Comparison of ENCODE assay signal across 16 cellular contexts in genomic region chr12:76690916-76691700, GRCh38.
A peak's percentile ranks its signal among the peaks of the same experiment; 100 is the strongest.
DNase-seq lines count a peak whose midpoint lies in the region; ATAC-seq and TF ChIP-seq lines count a peak whose summit lies in the region.
"Had no signal": no experiment of that assay in that cellular context is flagged by ENCODE, and none has a peak within 500 bp of the region (broad histone marks: within the 10 kb centered on the region; RNA-seq: fewer than 3 reads in every experiment).

No MANE protein-coding gene starts in this region.

- peak overlapping the region; percentile 55 for H3K27ac ChIP-seq in SK-N-MC
- no peak overlapping the region for H3K27ac ChIP-seq in trophoblast cell (ENCODE audit: low read depth, low read length)
- H3K27ac ChIP-seq in colonic mucosa, result no peak overlapping the region
- H3K27ac ChIP-seq in gastroesophageal sphincter, result no peak overlapping the region
- H3K27ac ChIP-seq: A549 had no signal

- H3K36me3 ChIP-seq in SK-N-MC (ENCODE audit: insufficient read depth, low read length) (no peaks in the 10 kb centered on the region), trophoblast cell (ENCODE audit: control insufficient read depth in 1 of 2, insufficient read depth in 2 of 2, low read length in 2 of 2) (no peaks in the 10 kb centered on the region), colonic mucosa (no peaks in the 10 kb centered on the region), gastroesophageal sphincter (no peaks in the 10 kb centered on the region)
- H3K36me3 ChIP-seq: BE2C, HAP-1 had no signal

- H3K4me3 ChIP-seq in AG10803 (ENCODE audit: low read length), result no peak overlapping the region
- H3K4me3 ChIP-seq in SK-N-MC, result peak overlapping the region; percentile 13; the same call in 1 of the 2 replicates
- H3K4me3 ChIP-seq in trophoblast cell (ENCODE audit: low read depth, low read length), result no peak overlapping the region
- no peak overlapping the region for H3K4me3 ChIP-seq in colonic mucosa
- no peak overlapping the region for H3K4me3 ChIP-seq in gastroesophageal sphincter
- H3K4me3 ChIP-seq: A549, HAP-1 had no signal

- H3K27me3 ChIP-seq in trophoblast cell (ENCODE audit: insufficient read depth, low read length) (no peaks in the 10 kb centered on the region), colonic mucosa (no peaks in the 10 kb centered on the region), gastroesophageal sphincter (no peaks in the 10 kb centered on the region)
- H3K27me3 ChIP-seq: BE2C had no signal

- H2AFZ ChIP-seq in trophoblast cell (ENCODE audit: insufficient read depth, low read length, poor library complexity), result no peak overlapping the region

- ATAC-seq in SK-N-SH treated with all-trans-retinoic acid at 6 μM for 48 hours (no peak), gastroesophageal sphincter (no peak)
- ATAC-seq: A549 had no signal

- no peak for TF ChIP-seq POLR2A in gastroesophageal sphincter (IDR thresholded peaks at IDR 0.05)

- no peaks in the 10 kb centered on the region for H3K79me2 ChIP-seq in trophoblast cell (ENCODE audit: control insufficient read depth, insufficient read depth, low read length, poor library complexity)

- no peak overlapping the region for H2BK12ac ChIP-seq in trophoblast cell (ENCODE audit: low read length)

- H3K4me2 ChIP-seq in trophoblast cell (ENCODE audit: low read length), result no peak overlapping the region
- H3K4me2 ChIP-seq: A549 had no signal

- H3K4ac ChIP-seq in trophoblast cell (ENCODE audit: low read depth, low read length), result no peak overlapping the region

- H2AK5ac ChIP-seq in trophoblast cell (ENCODE audit: low read length), result no peak overlapping the region

- H2BK120ac ChIP-seq in trophoblast cell (ENCODE audit: insufficient read depth, low read length, poor library complexity), result no peak overlapping the region

- H4K91ac ChIP-seq in trophoblast cell (ENCODE audit: low read depth, low read length), result no peak overlapping the region

- H3K9ac ChIP-seq in SK-N-MC (ENCODE audit: insufficient read length) (no peak overlapping the region), trophoblast cell (ENCODE audit: low read length) (no peak overlapping the region), colonic mucosa (ENCODE audit: low read depth in 2 of 2, low read length in 2 of 2) (no peak overlapping the region)

- no peak overlapping the region for H2BK5ac ChIP-seq in trophoblast cell (ENCODE audit: low read depth, low read length, poor library complexity)

- H3K4me1 ChIP-seq in trophoblast cell (ENCODE audit: control insufficient read depth in 1 of 2, insufficient read depth in 2 of 2, low read length in 2 of 2) (peaks cover 5 to 9% of the 10 kb centered on the region in 2 experiments), colonic mucosa (no peaks in the 10 kb centered on the region), gastroesophageal sphincter (no peaks in the 10 kb centered on the region)
- H3K4me1 ChIP-seq: BE2C had no signal

- peak; percentile 90 for DNase-seq in AG10803 (ENCODE audit: low read depth)
- no peak for DNase-seq in SK-N-MC (ENCODE audit: low read depth, low spot score)
- peak; percentile 84 for DNase-seq in fibroblast of gingiva (ENCODE audit: low read depth)
- peak; percentile 48 to 74 for DNase-seq in trophoblast cell
- no peak for DNase-seq in colonic mucosa
- DNase-seq: BE2C; Calu3; CD4-positive, alpha-beta T cell; DMS53; NCI-H187 treated with DMSO at 0.1 percent for 48 hours; NCI-H526 treated with DMSO at 0.1 percent for 48 hours; SIG-M5 had no signal

- no peak for TF ChIP-seq EP300 in gastroesophageal sphincter (IDR thresholded peaks at IDR 0.05)

- no peak overlapping the region for H4K8ac ChIP-seq in trophoblast cell (ENCODE audit: low read depth, low read length)

- no peak for TF ChIP-seq CTCF in AG10803 (conservative IDR thresholded peaks at IDR 0.05; ENCODE audit: low read length)
- no peak for TF ChIP-seq CTCF in colonic mucosa (IDR thresholded peaks at IDR 0.05)
- no peak for TF ChIP-seq CTCF in gastroesophageal sphincter (IDR thresholded peaks at IDR 0.05)

- no peak overlapping the region for H3K14ac ChIP-seq in trophoblast cell (ENCODE audit: low read length)

- no peak overlapping the region for H3K23ac ChIP-seq in trophoblast cell (ENCODE audit: low read length)

- H3K18ac ChIP-seq in trophoblast cell (ENCODE audit: low read length), result no peak overlapping the region

- H3K79me1 ChIP-seq in trophoblast cell (ENCODE audit: low read length), result no peaks in the 10 kb centered on the region

- no peak overlapping the region for H4K12ac ChIP-seq in trophoblast cell (ENCODE audit: low read depth, low read length)

- H3K9me3 ChIP-seq in SK-N-MC (ENCODE audit: low read depth, low read length) (no peaks in the 10 kb centered on the region), trophoblast cell (ENCODE audit: insufficient read depth, low read depth, low read length) (peaks cover 2% of the 10 kb centered on the region), colonic mucosa (no peaks in the 10 kb centered on the region), gastroesophageal sphincter (no peaks in the 10 kb centered on the region)
- H3K9me3 ChIP-seq: A549, BE2C, HAP-1 had no signal

- intact Hi-C loops in colonic mucosa (cut with DNase I), result no loop called here

- WGBS in trophoblast cell (ENCODE audit: extremely low coverage, insufficient coverage, insufficient read length), result no CpG with 5 or more reads among the region's 6 CpGs
- 85 to 91% methylated on average over 6 of the region's 6 CpGs for WGBS in gastroesophageal sphincter (ENCODE audit: low coverage in 1 of 2), 2 donors

TF ChIP-seq in SK-N-SH treated with all-trans-retinoic acid at 6 μM for 48 hours, 23 proteins besides CTCF, POLR2A, EP300 and RAD21:
- TF ChIP-seq ZFP30 (CRISPR knock-in tag; IDR thresholded peaks at IDR 0.05) (no peak), BACH2 (CRISPR knock-in tag; IDR thresholded peaks at IDR 0.05; ENCODE audit: borderline replicate concordance) (no peak), TSHZ2 (CRISPR knock-in tag; IDR thresholded peaks at IDR 0.05) (no peak), CSRNP3 (CRISPR knock-in tag; IDR thresholded peaks at IDR 0.05) (no peak), PPARA (CRISPR knock-in tag; IDR thresholded peaks at IDR 0.05; ENCODE audit: borderline replicate concordance) (no peak), SNAI2 (CRISPR knock-in tag; IDR thresholded peaks at IDR 0.05) (no peak), RARB (CRISPR knock-in tag; IDR thresholded peaks at IDR 0.05) (no peak), ESRRG (CRISPR knock-in tag; IDR thresholded peaks at IDR 0.05) (no peak), ZNF565 (CRISPR knock-in tag; conservative IDR thresholded peaks at IDR 0.05; ENCODE audit: low read depth) (no peak), ISL1 (CRISPR knock-in tag; IDR thresholded peaks at IDR 0.05) (no peak), POU6F1 (CRISPR knock-in tag; IDR thresholded peaks at IDR 0.05; ENCODE audit: borderline replicate concordance, low read depth) (no peak), ZNF8 (CRISPR knock-in tag; IDR thresholded peaks at IDR 0.05) (no peak)
TF ChIP-seq in SK-N-SH treated with all-trans-retinoic acid at 6 μM for 48 hours: peak in this region for 0.

Comparison
In these comparisons a context has a peak if more than half of its experiments do, and no peak if none do; other contexts are left out.
1. DNase-seq: peak in AG10803 (single experiment), fibroblast of gingiva (single experiment) and trophoblast cell (2 of 2); none in SK-N-MC (single experiment) and colonic mucosa (single experiment).